Comparison of ENCODE assay signal across 8 cellular contexts in the genomic region with DNA sequence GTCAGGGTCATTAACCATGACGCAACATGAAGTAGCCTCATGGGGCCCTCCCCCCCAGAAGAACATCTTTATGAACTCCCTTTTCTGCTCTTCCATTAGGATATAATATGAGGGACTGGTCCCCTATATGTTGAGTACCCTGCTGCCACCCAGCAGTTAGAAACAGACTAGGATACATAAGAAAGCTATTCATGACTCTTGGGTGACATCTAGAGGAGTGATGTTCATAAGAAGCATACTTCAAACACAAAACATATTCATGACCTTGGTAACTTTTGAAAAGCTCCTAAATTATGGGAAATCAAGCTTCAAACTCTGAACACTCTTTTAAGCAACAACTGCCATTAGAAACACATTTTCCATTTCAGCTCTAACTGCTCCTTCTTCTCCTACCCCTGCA.
DNase-seq lines count a peak whose midpoint lies in the region; ATAC-seq, FAIRE-seq and TF ChIP-seq lines count a peak whose summit lies in the region.

No MANE protein-coding gene starts in this region.

- DNase-seq in astrocyte of the cerebellum (ENCODE audit: low read depth) (peak; percentile 22), mesendoderm (peak; percentile 55), posterior cingulate gyrus (no peak), 8988T (no peak)

- H2AK5ac ChIP-seq in mesendoderm (ENCODE audit: low read length), result no peak overlapping the region

- H3K79me1 ChIP-seq in mesendoderm (ENCODE audit: low read length), result no peaks in the 10 kb centered on the region

- H3K4me3 ChIP-seq in KMS-11 (IDR thresholded peaks at IDR 0.05; ENCODE audit: insufficient read depth, low read depth, low read length) (no peak overlapping the region), astrocyte of the cerebellum (ENCODE audit: low read depth, low read length) (no peak overlapping the region), mesendoderm (ENCODE audit: low read length) (no peak overlapping the region)

- H2BK5ac ChIP-seq in mesendoderm (ENCODE audit: low read length), result no peak overlapping the region

- H3K23ac ChIP-seq in mesendoderm (ENCODE audit: low read length), result no peak overlapping the region

- no CpG with 5 or more reads among the region's 1 CpG for WGBS in mesendoderm (ENCODE audit: extremely low coverage, insufficient coverage, low lambda C conversion rate)

- intact Hi-C loops in posterior cingulate gyrus (cut with DNase I), result no loop called here

- in situ Hi-C loops in astrocyte of the cerebellum (cut with HindIII; ENCODE audit: low sequenced_read_pairs), result no loop called here

- H3K27me3 ChIP-seq in KMS-11 (ENCODE audit: insufficient read depth, low read depth), result no peaks in the 10 kb centered on the region
- H3K27me3 ChIP-seq in mesendoderm (ENCODE audit: insufficient read depth, low read length, poor library complexity), result no peaks in the 10 kb centered on the region

- H3K27ac ChIP-seq in KMS-11, result no peak overlapping the region
- no peak overlapping the region for H3K27ac ChIP-seq in mesendoderm (ENCODE audit: low read depth, low read length)

- no peak overlapping the region for H4K5ac ChIP-seq in mesendoderm (ENCODE audit: low read length)

- H3K36me3 ChIP-seq in KMS-11 (ENCODE audit: insufficient read depth), result no peaks in the 10 kb centered on the region
- H3K36me3 ChIP-seq in mesendoderm (ENCODE audit: control insufficient read depth, insufficient read depth, low read length), result no peaks in the 10 kb centered on the region

- TF ChIP-seq CTCF in KMS-11 (conservative IDR thresholded peaks at IDR 0.05; ENCODE audit: low read depth, low read length), result peak; percentile 45
- peak; percentile 11 for TF ChIP-seq CTCF in astrocyte of the cerebellum (IDR thresholded peaks at IDR 0.05; ENCODE audit: low read depth, low read length, missing control alignments)

- H3K4me2 ChIP-seq in KMS-11, result no peak overlapping the region
- no peak overlapping the region for H3K4me2 ChIP-seq in mesendoderm (ENCODE audit: low read length)

- H3K56ac ChIP-seq in mesendoderm (ENCODE audit: low read length), result no peak overlapping the region

- H3K9ac ChIP-seq in KMS-11, result no peak overlapping the region
- no peak overlapping the region for H3K9ac ChIP-seq in mesendoderm (ENCODE audit: low read length)

- ATAC-seq in GM18498 (IDR thresholded peaks at IDR 0.05; ENCODE audit: unreplicated experiment) (no peak), HG03280 (IDR thresholded peaks at IDR 0.05; ENCODE audit: unreplicated experiment) (no peak)

- H3K79me2 ChIP-seq in KMS-11 (ENCODE audit: insufficient read depth, low read depth), result no peaks in the 10 kb centered on the region
- H3K79me2 ChIP-seq in mesendoderm (ENCODE audit: control insufficient read depth, insufficient read depth, low read length), result no peaks in the 10 kb centered on the region

- no peaks in the 10 kb centered on the region for H4K20me1 ChIP-seq in KMS-11 (ENCODE audit: insufficient read depth)

- no peak overlapping the region for H2BK15ac ChIP-seq in mesendoderm (replicated peaks; ENCODE audit: low read depth)

- H3K4ac ChIP-seq in mesendoderm (ENCODE audit: low read depth, low read length), result no peak overlapping the region

- H3K18ac ChIP-seq in mesendoderm (ENCODE audit: low read length), result no peak overlapping the region

- no peak overlapping the region for H4K8ac ChIP-seq in mesendoderm (ENCODE audit: low read depth, low read length)

- no peak overlapping the region for H2BK120ac ChIP-seq in mesendoderm (ENCODE audit: low read depth, low read length)

- H2AFZ ChIP-seq in KMS-11 (ENCODE audit: low read depth), result no peak overlapping the region

- peak; percentile 82 for FAIRE-seq in G401.6 (lab: Jason Lieb, UNC)

- H3K4me1 ChIP-seq in KMS-11 (ENCODE audit: low read depth, poor library complexity, severe bottlenecking) (no peaks in the 10 kb centered on the region), mesendoderm (ENCODE audit: control insufficient read depth, low read depth, low read length) (no peaks in the 10 kb centered on the region)

Comparison
In these comparisons a context has a peak if more than half of its experiments do, and no peak if none do; other contexts are left out.
1. DNase-seq: peak in astrocyte of the cerebellum (single experiment) and mesendoderm (single experiment); none in posterior cingulate gyrus (0 of 10) and 8988T (single experiment).